10 cellular contexts compared by ENCODE assay signal in genomic region chr19:15508035-15508710, GRCh38. TPM values are rescaled to one million over a fixed set of nuclear protein-coding genes. Genes with fewer than 3 reads are reported as not detected.
DNase-seq lines count a peak whose midpoint lies in the region; ATAC-seq and TF ChIP-seq lines count a peak whose summit lies in the region.
"Had no signal": no experiment of that assay in that cellular context is flagged by ENCODE, and none has a peak within 500 bp of the region (broad histone marks: within the 10 kb centered on the region; RNA-seq: fewer than 3 reads in every experiment).

Gene CYP4F22, plus strand, starts transcription at chr19:15508525. Its CDS starts 16,812 bp downstream, at chr19:15525337.

- H3K36me3 ChIP-seq in left ventricle myocardium inferior = no peaks in the 10 kb centered on the region
- H3K36me3 ChIP-seq in heart left ventricle = no peaks in the 10 kb centered on the region
- H3K36me3 ChIP-seq in right lobe of liver = no peaks in the 10 kb centered on the region
- H3K36me3 ChIP-seq in urinary bladder (ENCODE audit: insufficient read depth) = no peaks in the 10 kb centered on the region
- H3K36me3 ChIP-seq: BLaER1 treated with 17β-estradiol and CSF1 and Interleukin-3, amounts not matched to agents 10 nM and 100 nM; cardiac muscle cell had no signal

- intact Hi-C loops in left ventricle myocardium inferior (cut with micrococcal nuclease) (no loop called here), heart left ventricle (cut with DNase I) (no loop called here), right lobe of liver (cut with DNase I) (no loop called here)
- intact Hi-C loops in activated naive CD4-positive, alpha-beta T cell treated with anti-CD3 and anti-CD28 coated beads for 36 hours (cut with micrococcal nuclease) = no loop called here

- WGBS in heart left ventricle, 4 donors = 5 to 6% (median 5%) methylated on average over 44 to 52 of the region's 52 CpGs
- 27% methylated on average over 3 of the region's 52 CpGs for WGBS in right lobe of liver (ENCODE audit: insufficient coverage, low coverage, low lambda C conversion rate, missing lambda C conversion rate)
- 4% methylated on average over 52 of the region's 52 CpGs for WGBS in urinary bladder

- peaks cover 17% of the 10 kb centered on the region for H3K27me3 Mint-ChIP-seq in activated naive CD4-positive, alpha-beta T cell treated with anti-CD3 and anti-CD28 coated beads for 36 hours (ENCODE audit: low read depth)

- H3K4me1 Mint-ChIP-seq in activated naive CD4-positive, alpha-beta T cell treated with anti-CD3 and anti-CD28 coated beads for 36 hours (ENCODE audit: low read depth) = peaks cover 13% of the 10 kb centered on the region

- no peak within 1 kb of the TSS for H3K27ac ChIP-seq in left ventricle myocardium inferior (replicated peaks)
- no peak within 1 kb of the TSS for H3K27ac ChIP-seq in heart left ventricle
- no peak within 1 kb of the TSS for H3K27ac ChIP-seq in right lobe of liver
- H3K27ac ChIP-seq in urinary bladder (ENCODE audit: low read depth) = no peak within 1 kb of the TSS
- H3K27ac ChIP-seq: BLaER1 treated with 17β-estradiol and CSF1 and Interleukin-3, amounts not matched to agents 10 nM and 100 nM; cardiac muscle cell had no signal

- no peak for TF ChIP-seq CTCF in left ventricle myocardium inferior (IDR thresholded peaks at IDR 0.05; ENCODE audit: borderline replicate concordance)
- no peak for TF ChIP-seq CTCF in heart left ventricle (IDR thresholded peaks at IDR 0.05)
- no peak for TF ChIP-seq CTCF in right lobe of liver (IDR thresholded peaks at IDR 0.05)

- H3K4me3 ChIP-seq in left ventricle myocardium inferior (peak within 1 kb of the TSS; percentile 43), heart left ventricle (peak within 1 kb of the TSS in 6 of 12 donors; percentile 12 to 40 (median 20)), right lobe of liver (peak within 1 kb of the TSS; percentile 27 to 49 (median 46)), urinary bladder (ENCODE audit: low read depth, low read length) (peak within 1 kb of the TSS; percentile 25)
- H3K4me3 ChIP-seq: cardiac muscle cell had no signal

- ATAC-seq in heart left ventricle (no peak), right lobe of liver (peak; percentile 4 to 47 (median 20))

- H3K27me3 ChIP-seq in left ventricle myocardium inferior (ENCODE audit: low read depth) (peaks cover 95% of the 10 kb centered on the region), heart left ventricle (peaks cover 8 to 63% (median 38%) of the 10 kb centered on the region in 9 donors), right lobe of liver (no peaks in the 10 kb centered on the region)
- H3K27me3 ChIP-seq: cardiac muscle cell had no signal

- CTCF ChIA-PET in activated naive CD4-positive, alpha-beta T cell treated with anti-CD3 and anti-CD28 coated beads for 36 hours (lab: Charles Lee) = no interaction called here

- H3K36me3 Mint-ChIP-seq in activated naive CD4-positive, alpha-beta T cell treated with anti-CD3 and anti-CD28 coated beads for 36 hours (ENCODE audit: low read depth) = no peaks in the 10 kb centered on the region

- peaks cover 8% of the 10 kb centered on the region for H3K4me1 ChIP-seq in left ventricle myocardium inferior
- H3K4me1 ChIP-seq in heart left ventricle = peaks cover 0 to 8% (median 0%) of the 10 kb centered on the region in 12 donors
- H3K4me1 ChIP-seq in right lobe of liver = peaks cover 0 to 25% (median 2%) of the 10 kb centered on the region in 4 donors
- no peaks in the 10 kb centered on the region for H3K4me1 ChIP-seq in urinary bladder (ENCODE audit: insufficient read depth)

- H3K9me3 ChIP-seq in left ventricle myocardium inferior (replicated peaks) = no peaks in the 10 kb centered on the region
- no peaks in the 10 kb centered on the region for H3K9me3 ChIP-seq in heart left ventricle
- H3K9me3 ChIP-seq in right lobe of liver = no peaks in the 10 kb centered on the region
- H3K9me3 ChIP-seq: BLaER1 treated with 17β-estradiol and CSF1 and Interleukin-3, amounts not matched to agents 10 nM and 100 nM had no signal

- no peak within 1 kb of the TSS for H3K27ac Mint-ChIP-seq in activated naive CD4-positive, alpha-beta T cell treated with anti-CD3 and anti-CD28 coated beads for 36 hours

- no peak for DNase-seq in left ventricle myocardium inferior
- no peak for DNase-seq in heart left ventricle
- no peak for DNase-seq in activated naive CD4-positive, alpha-beta T cell treated with anti-CD3 and anti-CD28 coated beads for 36 hours
- peak in 1 of 3 donors; percentile 36 for DNase-seq in right lobe of liver
- DNase-seq in NCI-H345 (lab: John Stamatoyannopoulos, UW) = no peak
- no peak for DNase-seq in DMS53 (lab: John Stamatoyannopoulos, UW)
- no peak for DNase-seq in OCI-M2 (lab: John Stamatoyannopoulos, UW; ENCODE audit: unreplicated experiment)

- no peaks in the 10 kb centered on the region for H3K9me3 Mint-ChIP-seq in activated naive CD4-positive, alpha-beta T cell treated with anti-CD3 and anti-CD28 coated beads for 36 hours

- no peak for TF ChIP-seq POLR2A in heart left ventricle (IDR thresholded peaks at IDR 0.05)
- TF ChIP-seq POLR2A in right lobe of liver (IDR thresholded peaks at IDR 0.05) = no peak

- H3K4me3 Mint-ChIP-seq in activated naive CD4-positive, alpha-beta T cell treated with anti-CD3 and anti-CD28 coated beads for 36 hours = peak within 1 kb of the TSS; percentile 69

RNA-seq across cellular contexts. Expression of gene CYP4F22, which starts in this region (rescaled TPM):
- total RNA-seq in left ventricle myocardium inferior = not detected
- total RNA-seq in heart left ventricle = under 1 TPM in 1 of 9 donors, not detected in 8; 0.29 TPM
- polyA plus RNA-seq in heart left ventricle = not detected
- under 1 TPM; 0.17 to 0.29 TPM for total RNA-seq in activated naive CD4-positive, alpha-beta T cell treated with anti-CD3 and anti-CD28 coated beads for 36 hours
- total RNA-seq in right lobe of liver = 1 to 10 TPM in 5 of 6 experiments, under 1 TPM in 1; 0.95 to 6.0 (median 4.5) TPM
- total RNA-seq in urinary bladder = 2.4 TPM
- polyA plus RNA-seq in urinary bladder = 2.6 TPM
- total RNA-seq: cardiac muscle cell had no signal
- polyA plus RNA-seq: cardiac muscle cell had no signal

Comparison
In these comparisons a context has a peak if more than half of its experiments do, and no peak if none do; other contexts are left out.
1. ATAC-seq: peak in right lobe of liver (4 of 4); none in heart left ventricle (0 of 4).